2 cellular contexts compared by ENCODE assay signal in the genomic region with DNA sequence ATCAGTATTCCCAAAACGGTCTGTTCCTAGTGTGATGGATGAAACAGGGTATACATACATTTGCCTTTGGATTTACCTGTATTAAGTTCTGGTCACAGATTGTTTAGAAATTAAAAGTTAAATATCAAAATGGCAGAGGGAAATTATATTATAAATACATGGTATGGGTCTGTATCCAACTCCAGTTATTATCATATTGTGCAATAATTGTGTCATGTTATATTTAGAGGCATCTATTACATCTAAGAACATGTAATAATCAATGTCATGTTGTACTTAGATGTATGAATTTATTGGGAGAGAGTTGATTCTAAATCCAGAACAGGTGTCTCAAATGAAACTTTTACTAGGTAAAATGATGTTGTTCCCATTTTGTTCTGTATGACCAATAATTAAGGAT.
TF ChIP-seq lines count a peak whose summit lies in the region.

No MANE protein-coding gene starts in this region.

TF ChIP-seq in HepG2, 621 proteins besides CTCF, POLR2A, EP300 and RAD21 (continued from another document):
- TF ChIP-seq, protein P1, sequence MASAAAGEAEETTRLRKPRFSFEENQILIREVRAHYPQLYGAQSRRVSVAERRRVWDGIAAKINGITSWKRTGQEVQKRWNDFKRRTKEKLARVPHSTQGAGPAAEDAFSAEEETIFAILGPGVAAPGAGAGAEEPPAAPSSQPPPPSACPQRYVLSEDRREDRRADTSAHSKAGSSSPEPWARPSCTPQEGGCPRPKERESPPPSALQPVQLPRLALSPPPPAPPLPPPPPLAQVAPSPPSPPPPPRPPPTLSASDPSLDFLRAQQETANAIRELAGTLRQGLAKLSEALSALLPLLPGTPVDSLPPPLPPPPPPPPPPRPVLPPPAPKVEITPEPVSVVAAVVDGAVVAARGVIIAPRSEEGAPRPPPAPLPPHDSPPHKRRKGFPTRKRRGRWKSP (CRISPR knock-in tag; IDR thresholded peaks at IDR 0.05): no peak
- TF ChIP-seq CEBPB (IDR thresholded peaks at IDR 0.05; ENCODE audit: borderline replicate concordance, low read depth, low read length) (0 out of 2 replicates have a peak, but pooled peaks have one; percentile 59), RCOR2 (CRISPR knock-in tag; IDR thresholded peaks at IDR 0.05) (no peak)
- TF ChIP-seq, protein P2, sequence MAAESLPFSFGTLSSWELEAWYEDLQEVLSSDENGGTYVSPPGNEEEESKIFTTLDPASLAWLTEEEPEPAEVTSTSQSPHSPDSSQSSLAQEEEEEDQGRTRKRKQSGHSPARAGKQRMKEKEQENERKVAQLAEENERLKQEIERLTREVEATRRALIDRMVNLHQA (CRISPR knock-in tag; IDR thresholded peaks at IDR 0.05): no peak

TF ChIP-seq in K562, 482 proteins besides CTCF, POLR2A, EP300 and RAD21 (continued from another document):
- TF ChIP-seq, protein P3, sequence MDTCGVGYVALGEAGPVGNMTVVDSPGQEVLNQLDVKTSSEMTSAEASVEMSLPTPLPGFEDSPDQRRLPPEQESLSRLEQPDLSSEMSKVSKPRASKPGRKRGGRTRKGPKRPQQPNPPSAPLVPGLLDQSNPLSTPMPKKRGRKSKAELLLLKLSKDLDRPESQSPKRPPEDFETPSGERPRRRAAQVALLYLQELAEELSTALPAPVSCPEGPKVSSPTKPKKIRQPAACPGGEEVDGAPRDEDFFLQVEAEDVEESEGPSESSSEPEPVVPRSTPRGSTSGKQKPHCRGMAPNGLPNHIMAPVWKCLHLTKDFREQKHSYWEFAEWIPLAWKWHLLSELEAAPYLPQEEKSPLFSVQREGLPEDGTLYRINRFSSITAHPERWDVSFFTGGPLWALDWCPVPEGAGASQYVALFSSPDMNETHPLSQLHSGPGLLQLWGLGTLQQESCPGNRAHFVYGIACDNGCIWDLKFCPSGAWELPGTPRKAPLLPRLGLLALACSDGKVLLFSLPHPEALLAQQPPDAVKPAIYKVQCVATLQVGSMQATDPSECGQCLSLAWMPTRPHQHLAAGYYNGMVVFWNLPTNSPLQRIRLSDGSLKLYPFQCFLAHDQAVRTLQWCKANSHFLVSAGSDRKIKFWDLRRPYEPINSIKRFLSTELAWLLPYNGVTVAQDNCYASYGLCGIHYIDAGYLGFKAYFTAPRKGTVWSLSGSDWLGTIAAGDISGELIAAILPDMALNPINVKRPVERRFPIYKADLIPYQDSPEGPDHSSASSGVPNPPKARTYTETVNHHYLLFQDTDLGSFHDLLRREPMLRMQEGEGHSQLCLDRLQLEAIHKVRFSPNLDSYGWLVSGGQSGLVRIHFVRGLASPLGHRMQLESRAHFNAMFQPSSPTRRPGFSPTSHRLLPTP (IDR thresholded peaks at IDR 0.05; ENCODE audit: borderline replicate concordance, extremely low read depth, insufficient read length): no peak
- no peak for TF ChIP-seq CEBPG (CRISPR knock-in tag; IDR thresholded peaks at IDR 0.05)
- TF ChIP-seq CEBPG (tag; conservative IDR thresholded peaks at IDR 0.05 in 1 of 2, IDR thresholded peaks at IDR 0.05 in 1 of 2): peak in 1 of 2 experiments; percentile 75; a peak in 2 of 4 replicates
